ENCODE assay signal across 29 cellular contexts in the genomic region with DNA sequence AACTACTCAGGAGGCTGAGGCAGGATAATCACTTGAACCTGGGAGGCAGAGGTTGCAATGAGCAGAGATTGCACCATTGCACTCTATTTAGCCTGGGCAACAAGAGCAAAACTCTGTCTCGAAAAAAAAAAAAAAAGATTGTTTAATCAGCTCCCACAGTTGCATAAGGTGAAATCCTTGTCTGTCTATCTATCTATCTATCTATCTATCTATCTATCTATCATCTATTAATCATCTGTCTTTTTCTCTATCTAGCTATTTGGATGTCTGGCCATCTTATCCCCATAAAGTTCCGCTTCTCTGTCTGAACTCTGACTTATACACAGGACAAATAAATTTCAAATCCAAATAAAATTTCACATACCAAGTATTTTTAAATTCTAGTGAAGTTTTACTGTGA.
"Had no signal": no experiment of that assay in that cellular context is flagged by ENCODE, and none has a peak within 500 bp of the region (broad histone marks: within the 10 kb centered on the region; RNA-seq: fewer than 3 reads in every experiment).

No MANE protein-coding gene starts in this region.

- H3K27ac Mint-ChIP-seq: stimulated activated effector memory CD8-positive, alpha-beta T cell treated with anti-CD3 and anti-CD28 coated beads, Interleukin-12 subunit alpha, Interleukin-12 subunit beta, amount 100 ng/mL, for 72 hours; stimulated activated memory B cell treated with anti-CD40 and anti-IgM and Interleukin-4, amounts not matched to agents 10 μg/mL and 1 μg/mL and 100 μg/mL, for 72 hours; stimulated activated naive B cell treated with anti-CD40 and anti-IgM and Interleukin-4, amounts not matched to agents 10 μg/mL and 1 μg/mL and 100 μg/mL, for 72 hours; stimulated activated naive CD8-positive, alpha-beta T cell treated with anti-CD3 and anti-CD28 coated beads, Interleukin-15, amount 100 ng/mL, for 72 hours; stimulated activated naive CD8-positive, alpha-beta T cell treated with anti-CD3 and anti-CD28 coated beads, Interleukin-15, Interleukin-2, amounts not matched to agents 100 ng/mL and 50 ng/mL, for 24 hours; type B pancreatic cell had no signal

- H3K4me1 Mint-ChIP-seq: stimulated activated memory B cell treated with anti-CD40 and anti-IgM and Interleukin-4, amounts not matched to agents 10 μg/mL and 1 μg/mL and 100 μg/mL, for 72 hours had no signal

- FAIRE-seq: urothelium cell line had no signal

- H3K9me3 Mint-ChIP-seq: stimulated activated effector memory CD8-positive, alpha-beta T cell treated with anti-CD3 and anti-CD28 coated beads, Interleukin-12 subunit alpha, Interleukin-12 subunit beta, amount 100 ng/mL, for 72 hours; stimulated activated memory B cell treated with anti-CD40 and anti-IgM and Interleukin-4, amounts not matched to agents 10 μg/mL and 1 μg/mL and 100 μg/mL, for 72 hours had no signal

- H3K4me3 Mint-ChIP-seq: stimulated activated effector memory CD8-positive, alpha-beta T cell treated with anti-CD3 and anti-CD28 coated beads, Interleukin-12 subunit alpha, Interleukin-12 subunit beta, amount 100 ng/mL, for 72 hours; stimulated activated memory B cell treated with anti-CD40 and anti-IgM and Interleukin-4, amounts not matched to agents 10 μg/mL and 1 μg/mL and 100 μg/mL, for 72 hours; stimulated activated naive B cell treated with anti-CD40 and anti-IgM and Interleukin-4, amounts not matched to agents 10 μg/mL and 1 μg/mL and 100 μg/mL, for 72 hours; stimulated activated naive CD8-positive, alpha-beta T cell treated with anti-CD3 and anti-CD28 coated beads, Interleukin-15, amount 100 ng/mL, for 72 hours; stimulated activated naive CD8-positive, alpha-beta T cell treated with anti-CD3 and anti-CD28 coated beads, Interleukin-15, Interleukin-2, amounts not matched to agents 100 ng/mL and 50 ng/mL, for 24 hours; type B pancreatic cell had no signal

- H3K36me3 ChIP-seq: stomach, suprapubic skin, thoracic aorta, thyroid gland, tibial artery, tibial nerve, transverse colon, upper lobe of left lung, upper lobe of right lung, uterus, vagina had no signal

- H3K9me3 ChIP-seq: stomach, suprapubic skin, testis, thoracic aorta, thyroid gland, tibial artery, tibial nerve, transverse colon, upper lobe of left lung, upper lobe of right lung, uterus, vagina had no signal

- H3K4me1 ChIP-seq: stomach, suprapubic skin, testis, thyroid gland, tibial nerve, upper lobe of right lung, uterus, vagina had no signal

- H3K27ac ChIP-seq: stomach, suprapubic skin, testis, thoracic aorta, thyroid gland, tibial artery, tibial nerve, transverse colon, upper lobe of left lung, upper lobe of right lung, uterus, vagina had no signal

- H3K27me3 ChIP-seq: stomach, suprapubic skin, testis, thyroid gland, tibial artery, tibial nerve, transverse colon, upper lobe of left lung, upper lobe of right lung, uterus, vagina had no signal

- H3K4me3 ChIP-seq: stomach, suprapubic skin, testis, thoracic aorta, thyroid gland, tibial artery, tibial nerve, transverse colon, upper lobe of left lung, upper lobe of right lung, uterus, vagina had no signal

- H3K27me3 Mint-ChIP-seq: stimulated activated memory B cell treated with anti-CD40 and anti-IgM and Interleukin-4, amounts not matched to agents 10 μg/mL and 1 μg/mL and 100 μg/mL, for 72 hours; stimulated activated naive CD8-positive, alpha-beta T cell treated with anti-CD3 and anti-CD28 coated beads, Interleukin-15, amount 100 ng/mL, for 72 hours; stimulated activated naive CD8-positive, alpha-beta T cell treated with anti-CD3 and anti-CD28 coated beads, Interleukin-15, Interleukin-2, amounts not matched to agents 100 ng/mL and 50 ng/mL, for 24 hours; type B pancreatic cell had no signal

- H3K36me3 Mint-ChIP-seq: stimulated activated effector memory CD8-positive, alpha-beta T cell treated with anti-CD3 and anti-CD28 coated beads, Interleukin-12 subunit alpha, Interleukin-12 subunit beta, amount 100 ng/mL, for 72 hours; type B pancreatic cell had no signal

- DNase-seq: stimulated activated CD4-positive, alpha-beta T cell treated with anti-CD3 and anti-CD28 coated beads, Interleukin-2, amount 100 ng/mL, for 48 hours; stimulated activated CD4-positive, alpha-beta T cell treated with anti-CD3 and anti-CD28 coated beads, Interleukin-4, amount 100 ng/mL, for 1 hour; stimulated activated CD4-positive, alpha-beta T cell treated with anti-CD3 and anti-CD28 coated beads, Interleukin-4, amount 100 ng/mL, for 24 hours; stimulated activated CD4-positive, alpha-beta T cell treated with anti-CD3 and anti-CD28 coated beads, Interleukin-4, amount 100 ng/mL, for 4 hours; stimulated activated CD8-positive, alpha-beta memory T cell treated with anti-CD3 and anti-CD28 coated beads, Interleukin-4, amount 100 ng/mL, for 48 hours; stimulated activated naive B cell treated with anti-CD40 and anti-IgM and Interleukin-4, amounts not matched to agents 10 μg/mL and 1 μg/mL and 100 μg/mL, for 72 hours; stimulated activated naive CD4-positive, alpha-beta T cell; stimulated activated naive CD4-positive, alpha-beta T cell treated with Interleukin-2 at 50 U/mL for 16 hours; stimulated activated naive CD8-positive, alpha-beta T cell treated with anti-CD3 and anti-CD28 coated beads, Interleukin-15, amount 100 ng/mL, for 72 hours; stimulated activated naive CD8-positive, alpha-beta T cell treated with anti-CD3 and anti-CD28 coated beads, Interleukin-15, Interleukin-2, amounts not matched to agents 100 U/mL and 50 U/mL, for 24 hours; stomach; substantia nigra; testis; thyroid gland; tibial artery; transverse colon; trophoblast cell; upper lobe of left lung; upper lobe of right lung; uterus had no signal

- ATAC-seq: stimulated activated effector memory CD8-positive, alpha-beta T cell treated with anti-CD3 and anti-CD28 coated beads, Interleukin-12 subunit alpha, Interleukin-12 subunit beta, amount 100 ng/mL, for 72 hours; stimulated activated memory B cell treated with anti-CD40 and anti-IgM and Interleukin-4, amounts not matched to agents 10 μg/mL and 1 μg/mL and 100 μg/mL, for 72 hours; stimulated activated naive B cell treated with anti-CD40 and anti-IgM and Interleukin-4, amounts not matched to agents 10 μg/mL and 1 μg/mL and 100 μg/mL, for 72 hours; stimulated activated naive CD8-positive, alpha-beta T cell treated with anti-CD3 and anti-CD28 coated beads, Interleukin-15, amount 100 ng/mL, for 72 hours; stimulated activated naive CD8-positive, alpha-beta T cell treated with anti-CD3 and anti-CD28 coated beads, Interleukin-15, Interleukin-2, amounts not matched to agents 100 U/mL and 50 U/mL, for 24 hours; upper lobe of right lung had no signal
